ENCODE assay signal across 1 cellular context in genomic region chr2:137964066-137964858, GRCh38.
TF ChIP-seq lines count a peak whose summit lies in the region.

TSS of gene HNMT (plus strand) at chr2:137964473. CDS start at chr2:137964492, 19 bp downstream.

TF ChIP-seq in K562, 482 proteins besides CTCF, POLR2A, EP300 and RAD21 (continued from another document and continues in another):
- TF ChIP-seq, protein P1, sequence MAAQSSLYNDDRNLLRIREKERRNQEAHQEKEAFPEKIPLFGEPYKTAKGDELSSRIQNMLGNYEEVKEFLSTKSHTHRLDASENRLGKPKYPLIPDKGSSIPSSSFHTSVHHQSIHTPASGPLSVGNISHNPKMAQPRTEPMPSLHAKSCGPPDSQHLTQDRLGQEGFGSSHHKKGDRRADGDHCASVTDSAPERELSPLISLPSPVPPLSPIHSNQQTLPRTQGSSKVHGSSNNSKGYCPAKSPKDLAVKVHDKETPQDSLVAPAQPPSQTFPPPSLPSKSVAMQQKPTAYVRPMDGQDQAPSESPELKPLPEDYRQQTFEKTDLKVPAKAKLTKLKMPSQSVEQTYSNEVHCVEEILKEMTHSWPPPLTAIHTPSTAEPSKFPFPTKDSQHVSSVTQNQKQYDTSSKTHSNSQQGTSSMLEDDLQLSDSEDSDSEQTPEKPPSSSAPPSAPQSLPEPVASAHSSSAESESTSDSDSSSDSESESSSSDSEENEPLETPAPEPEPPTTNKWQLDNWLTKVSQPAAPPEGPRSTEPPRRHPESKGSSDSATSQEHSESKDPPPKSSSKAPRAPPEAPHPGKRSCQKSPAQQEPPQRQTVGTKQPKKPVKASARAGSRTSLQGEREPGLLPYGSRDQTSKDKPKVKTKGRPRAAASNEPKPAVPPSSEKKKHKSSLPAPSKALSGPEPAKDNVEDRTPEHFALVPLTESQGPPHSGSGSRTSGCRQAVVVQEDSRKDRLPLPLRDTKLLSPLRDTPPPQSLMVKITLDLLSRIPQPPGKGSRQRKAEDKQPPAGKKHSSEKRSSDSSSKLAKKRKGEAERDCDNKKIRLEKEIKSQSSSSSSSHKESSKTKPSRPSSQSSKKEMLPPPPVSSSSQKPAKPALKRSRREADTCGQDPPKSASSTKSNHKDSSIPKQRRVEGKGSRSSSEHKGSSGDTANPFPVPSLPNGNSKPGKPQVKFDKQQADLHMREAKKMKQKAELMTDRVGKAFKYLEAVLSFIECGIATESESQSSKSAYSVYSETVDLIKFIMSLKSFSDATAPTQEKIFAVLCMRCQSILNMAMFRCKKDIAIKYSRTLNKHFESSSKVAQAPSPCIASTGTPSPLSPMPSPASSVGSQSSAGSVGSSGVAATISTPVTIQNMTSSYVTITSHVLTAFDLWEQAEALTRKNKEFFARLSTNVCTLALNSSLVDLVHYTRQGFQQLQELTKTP (IDR thresholded peaks at IDR 0.05; ENCODE audit: low read depth in 1 of 2, partially characterized antibody in 2 of 2) = peak in 1 of 2 experiments; percentile 45
- TF ChIP-seq HINFP (tag; conservative IDR thresholded peaks at IDR 0.05; ENCODE audit: low read depth) = no peak
- TF ChIP-seq TEAD4 (IDR thresholded peaks at IDR 0.05; ENCODE audit: low read length) = peak; percentile 79
- no peak for TF ChIP-seq TEAD4 (CRISPR knock-in tag; IDR thresholded peaks at IDR 0.05; ENCODE audit: borderline replicate concordance)
- peak; percentile 58; the same call in 1 of the 2 replicates for TF ChIP-seq CC2D1A (IDR thresholded peaks at IDR 0.05)
- no peak for TF ChIP-seq NR2F6 (CRISPR knock-in tag; IDR thresholded peaks at IDR 0.05)
- TF ChIP-seq ZNF184 (CRISPR knock-in tag; IDR thresholded peaks at IDR 0.05) = no peak
- TF ChIP-seq PHF20 (IDR thresholded peaks at IDR 0.05; ENCODE audit: partially characterized antibody) = no peak
- TF ChIP-seq ZNF282 (CRISPR knock-in tag; IDR thresholded peaks at IDR 0.05) = no peak
- no peak for TF ChIP-seq STAT5B (CRISPR knock-in tag; IDR thresholded peaks at IDR 0.05)
- TF ChIP-seq ZBTB5 (IDR thresholded peaks at IDR 0.05) = no peak
- no peak; the same call in 1 of the 2 replicates for TF ChIP-seq CREB1 (IDR thresholded peaks at IDR 0.05)
- TF ChIP-seq CREB1 (CRISPR knock-in tag; IDR thresholded peaks at IDR 0.05) = no peak
- no peak for TF ChIP-seq PYGO2 (tag; IDR thresholded peaks at IDR 0.05)
- no peak for TF ChIP-seq ZBTB40 (IDR thresholded peaks at IDR 0.05)
- TF ChIP-seq ZBTB40 (CRISPR knock-in tag; IDR thresholded peaks at IDR 0.05) = no peak
- no peak for TF ChIP-seq ARNT (IDR thresholded peaks at IDR 0.05)
- TF ChIP-seq, protein P2, sequence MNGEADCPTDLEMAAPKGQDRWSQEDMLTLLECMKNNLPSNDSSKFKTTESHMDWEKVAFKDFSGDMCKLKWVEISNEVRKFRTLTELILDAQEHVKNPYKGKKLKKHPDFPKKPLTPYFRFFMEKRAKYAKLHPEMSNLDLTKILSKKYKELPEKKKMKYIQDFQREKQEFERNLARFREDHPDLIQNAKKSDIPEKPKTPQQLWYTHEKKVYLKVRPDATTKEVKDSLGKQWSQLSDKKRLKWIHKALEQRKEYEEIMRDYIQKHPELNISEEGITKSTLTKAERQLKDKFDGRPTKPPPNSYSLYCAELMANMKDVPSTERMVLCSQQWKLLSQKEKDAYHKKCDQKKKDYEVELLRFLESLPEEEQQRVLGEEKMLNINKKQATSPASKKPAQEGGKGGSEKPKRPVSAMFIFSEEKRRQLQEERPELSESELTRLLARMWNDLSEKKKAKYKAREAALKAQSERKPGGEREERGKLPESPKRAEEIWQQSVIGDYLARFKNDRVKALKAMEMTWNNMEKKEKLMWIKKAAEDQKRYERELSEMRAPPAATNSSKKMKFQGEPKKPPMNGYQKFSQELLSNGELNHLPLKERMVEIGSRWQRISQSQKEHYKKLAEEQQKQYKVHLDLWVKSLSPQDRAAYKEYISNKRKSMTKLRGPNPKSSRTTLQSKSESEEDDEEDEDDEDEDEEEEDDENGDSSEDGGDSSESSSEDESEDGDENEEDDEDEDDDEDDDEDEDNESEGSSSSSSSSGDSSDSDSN (IDR thresholded peaks at IDR 0.05; ENCODE audit: borderline replicate concordance in 1 of 2, low read depth in 2 of 2, low read length in 2 of 2) = no peak
- TF ChIP-seq MECOM (CRISPR knock-in tag; IDR thresholded peaks at IDR 0.05) = no peak
- TF ChIP-seq TEAD1 (CRISPR knock-in tag; IDR thresholded peaks at IDR 0.05) = no peak
- no peak for TF ChIP-seq PURB (CRISPR knock-in tag; IDR thresholded peaks at IDR 0.05; ENCODE audit: low read depth)
- TF ChIP-seq POLR2AphosphoS2 (IDR thresholded peaks at IDR 0.05; ENCODE audit: low read length) = no peak
- TF ChIP-seq DDX20 (tag; IDR thresholded peaks at IDR 0.05; ENCODE audit: low read depth) = 0 out of 2 replicates have a peak, but pooled peaks have one; percentile 29
- peak; percentile 80 for TF ChIP-seq ZNF263 (CRISPR knock-in tag; IDR thresholded peaks at IDR 0.05; ENCODE audit: borderline replicate concordance)
- no peak for TF ChIP-seq MXI1 (IDR thresholded peaks at IDR 0.05; ENCODE audit: low read depth, low read length)
- 0 out of 2 replicates have a peak, but pooled peaks have one; percentile 40 for TF ChIP-seq GABPA (tag; conservative IDR thresholded peaks at IDR 0.05; ENCODE audit: low read depth)
- no peak for TF ChIP-seq MED1 (CRISPR knock-in tag; IDR thresholded peaks at IDR 0.05; ENCODE audit: borderline replicate concordance)
- no peak for TF ChIP-seq NCOA4 (IDR thresholded peaks at IDR 0.05; ENCODE audit: partially characterized antibody)
- TF ChIP-seq PRDM10 (IDR thresholded peaks at IDR 0.05; ENCODE audit: partially characterized antibody) = peak; percentile 13
- TF ChIP-seq TGIF2 (CRISPR knock-in tag; IDR thresholded peaks at IDR 0.05) = no peak
- TF ChIP-seq RBM15 (IDR thresholded peaks at IDR 0.05; ENCODE audit: insufficient read depth, low read length) = no peak
- TF ChIP-seq ZNF655 (CRISPR knock-in tag; IDR thresholded peaks at IDR 0.05) = no peak
- no peak for TF ChIP-seq ZNF707 (CRISPR knock-in tag; conservative IDR thresholded peaks at IDR 0.05)
- TF ChIP-seq MCM3 (IDR thresholded peaks at IDR 0.05) = no peak
- no peak for TF ChIP-seq KLF13 (tag; IDR thresholded peaks at IDR 0.05; ENCODE audit: borderline replicate concordance, low read depth)
